Comparison of ENCODE assay signal across 1 cellular context in the genomic region with DNA sequence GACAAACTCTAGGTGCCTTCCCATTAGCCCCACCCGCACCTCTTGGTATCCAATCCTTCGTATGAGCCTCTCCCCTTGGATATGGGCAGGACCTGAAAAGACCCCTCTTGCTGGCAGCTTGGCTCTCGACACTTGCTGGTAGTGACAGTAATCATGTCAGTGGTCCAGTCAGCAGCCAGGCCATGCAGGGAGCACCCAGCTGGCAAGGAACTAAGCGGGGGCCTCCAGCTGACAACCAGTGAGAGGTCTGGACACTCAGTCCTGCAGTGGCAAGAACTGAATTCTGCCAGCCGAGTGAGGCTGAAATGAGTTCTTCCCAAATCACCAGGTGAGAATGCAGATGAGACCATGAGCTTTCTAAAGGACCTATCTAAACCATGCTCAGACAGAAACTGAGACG.
A peak's percentile ranks its signal among the peaks of the same experiment; 100 is the strongest.
TF ChIP-seq lines count a peak whose summit lies in the region.

No MANE protein-coding gene starts in this region.

TF ChIP-seq in H1, 55 proteins besides CTCF, POLR2A, EP300 and RAD21:
- no peak for TF ChIP-seq RBBP5 (IDR thresholded peaks at IDR 0.05; ENCODE audit: borderline replicate concordance, low read depth, low read length)
- peak; percentile 84 for TF ChIP-seq POLR2AphosphoS5 (IDR thresholded peaks at IDR 0.05; ENCODE audit: low read depth, low read length)
